In genomic region chr7:49443515-49443914, GRCh38 we compare ENCODE assay signal across 17 cellular contexts.
DNase-seq lines count a peak whose midpoint lies in the region; ATAC-seq, FAIRE-seq and TF ChIP-seq lines count a peak whose summit lies in the region.
"Had no signal": no experiment of that assay in that cellular context is flagged by ENCODE, and none has a peak within 500 bp of the region (broad histone marks: within the 10 kb centered on the region; RNA-seq: fewer than 3 reads in every experiment).

No MANE protein-coding gene starts in this region.

- H2AFZ ChIP-seq in GM23338: peak overlapping the region; percentile 9; the same call in 1 of the 2 replicates

- DNase-seq in Right ventricle myocardium inferior (ENCODE audit: missing footprints) (no peak), heart left ventricle (no peak), GM23338 (ENCODE audit: low spot score) (no peak), MV-4-11 (lab: John Stamatoyannopoulos, UW) (peak; percentile 6), SW480 (ENCODE audit: low spot score) (peak; percentile 17), GM12891 (ENCODE audit: insufficient read length, low spot score) (no peak), NCI-H1694 treated with DMSO at 0.1 percent for 48 hours (lab: John Stamatoyannopoulos, UW) (no peak)
- DNase-seq: 8988T; CD4-positive, alpha-beta memory T cell; DMS153; DMS79; GDM1; H9 had no signal

- no peak overlapping the region for H3K4me3 Mint-ChIP-seq in GM23338
- H3K4me3 Mint-ChIP-seq: CD14-positive monocyte; CD4-positive, alpha-beta memory T cell; H9 had no signal

- TF ChIP-seq POLR2A in heart left ventricle (IDR thresholded peaks at IDR 0.05): no peak
- TF ChIP-seq POLR2A in GM12891 (IDR thresholded peaks at IDR 0.05; ENCODE audit: low read depth, low read length): no peak

- WGBS in heart left ventricle, 4 donors: 29 to 63% (median 36%) methylated on average over 2 of the region's 2 CpGs

- no peak for FAIRE-seq in GM12891 (lab: Jason Lieb, UNC)
- FAIRE-seq: H1, HTR-8/SVneo had no signal

- H3K27ac Mint-ChIP-seq in GM23338: no peak overlapping the region
- H3K27ac Mint-ChIP-seq: CD14-positive monocyte; CD4-positive, alpha-beta memory T cell; H9 had no signal

- H3K36me3 ChIP-seq in heart left ventricle (no peaks in the 10 kb centered on the region), GM23338 (ENCODE audit: insufficient read depth) (no peaks in the 10 kb centered on the region)
- H3K36me3 ChIP-seq: BLaER1 had no signal

- no peaks in the 10 kb centered on the region for H3F3A ChIP-seq in GM23338 (replicated peaks; ENCODE audit: low read depth)

- no peaks in the 10 kb centered on the region for H3K4me1 Mint-ChIP-seq in GM23338
- H3K4me1 Mint-ChIP-seq: CD14-positive monocyte; CD4-positive, alpha-beta memory T cell; H9 had no signal

- no peaks in the 10 kb centered on the region for H3K79me2 ChIP-seq in GM23338 (replicated peaks; ENCODE audit: insufficient read depth)

- no peaks in the 10 kb centered on the region for H3K36me3 Mint-ChIP-seq in GM23338 (ENCODE audit: low read depth)
- H3K36me3 Mint-ChIP-seq: CD14-positive monocyte; CD4-positive, alpha-beta memory T cell had no signal

- H3K9me3 ChIP-seq in heart left ventricle: peaks cover 0 to 11% (median 0%) of the 10 kb centered on the region in 12 donors

- TF ChIP-seq CTCF in heart left ventricle (IDR thresholded peaks at IDR 0.05) (no peak), GM23338 (conservative IDR thresholded peaks at IDR 0.05; ENCODE audit: low read depth in 2 of 2) (no peak)

- H3K9me2 ChIP-seq in GM23338 (ENCODE audit: insufficient read depth): no peaks in the 10 kb centered on the region

- H3K27ac ChIP-seq in heart left ventricle: no peak overlapping the region
- H3K27ac ChIP-seq in GM23338 (ENCODE audit: low read depth): no peak overlapping the region
- H3K27ac ChIP-seq: BLaER1 had no signal

- H3K27me3 ChIP-seq in heart left ventricle: no peaks in the 10 kb centered on the region
- H3K27me3 ChIP-seq in GM23338 (ENCODE audit: insufficient read depth): no peaks in the 10 kb centered on the region
- H3K27me3 ChIP-seq: BLaER1 had no signal

- H3K27me3 Mint-ChIP-seq in GM23338 (ENCODE audit: insufficient read depth, low read depth, poor library complexity): no peaks in the 10 kb centered on the region
- H3K27me3 Mint-ChIP-seq: CD4-positive, alpha-beta memory T cell had no signal

- no peak overlapping the region for H3K4me3 ChIP-seq in heart left ventricle
- H3K4me3 ChIP-seq in GM23338: no peak overlapping the region
- H3K4me3 ChIP-seq: BLaER1 had no signal

- H3K4me1 ChIP-seq in heart left ventricle: peaks cover 0 to 2% (median 0%) of the 10 kb centered on the region in 12 donors
- no peaks in the 10 kb centered on the region for H3K4me1 ChIP-seq in GM23338 (ENCODE audit: insufficient read depth)
- H3K4me1 ChIP-seq: BLaER1 had no signal

- intact Hi-C loops in Right ventricle myocardium inferior (cut with DNase I): no loop called here
- intact Hi-C loops in heart left ventricle (cut with DNase I): no loop called here

- H4K20me1 ChIP-seq in GM23338 (replicated peaks; ENCODE audit: insufficient read depth): no peaks in the 10 kb centered on the region
- H4K20me1 ChIP-seq: BLaER1 had no signal

- H3K9me3 Mint-ChIP-seq in GM23338: peaks cover 8% of the 10 kb centered on the region; the same call in 1 of the 3 replicates

- H3K4me2 ChIP-seq in GM23338: no peak overlapping the region
- H3K4me2 ChIP-seq: BLaER1 had no signal

- ATAC-seq in Right ventricle myocardium inferior (peak; percentile 34), heart left ventricle (no peak), GM23338 (no peak)

TF ChIP-seq in GM23338, 12 proteins besides CTCF, POLR2A, EP300 and RAD21 (continues in another document):
- TF ChIP-seq JUNB (IDR thresholded peaks at IDR 0.05; ENCODE audit: unreplicated experiment) (no peak), REST (IDR thresholded peaks at IDR 0.05; ENCODE audit: unreplicated experiment) (no peak), POLR2AphosphoS5 (IDR thresholded peaks at IDR 0.05; ENCODE audit: low read depth) (no peak), EZH2phosphoT487 (IDR thresholded peaks at IDR 0.05; ENCODE audit: unreplicated experiment) (no peak), ZNF331 (CRISPR knock-in tag; IDR thresholded peaks at IDR 0.05; ENCODE audit: low read depth) (no peak), EZH2 (IDR thresholded peaks at IDR 0.05; ENCODE audit: low read depth, unreplicated experiment) (no peak)

TF ChIP-seq in GM12891, 5 proteins besides CTCF, POLR2A, EP300 and RAD21:
- TF ChIP-seq SPI1 (IDR thresholded peaks at IDR 0.05; ENCODE audit: low read depth, low read length): no peak
- no peak for TF ChIP-seq TAF1 (IDR thresholded peaks at IDR 0.05; ENCODE audit: low read depth, low read length)
- TF ChIP-seq POLR2AphosphoS5 (IDR thresholded peaks at IDR 0.05; ENCODE audit: low read depth, low read length): no peak
- TF ChIP-seq PAX5 (IDR thresholded peaks at IDR 0.05; ENCODE audit: insufficient read depth, low read length, severe bottlenecking): no peak
- no peak for TF ChIP-seq POU2F2 (IDR thresholded peaks at IDR 0.05; ENCODE audit: low read depth, low read length)
TF ChIP-seq in GM12891: peak in this region for 0.

Comparison
In these comparisons a context has a peak if more than half of its experiments do, and no peak if none do; other contexts are left out.
1. DNase-seq: peak in MV-4-11 (single experiment) and SW480 (single experiment); none in Right ventricle myocardium inferior (single experiment), heart left ventricle (0 of 5), GM23338 (single experiment), GM12891 (single experiment) and NCI-H1694 treated with DMSO at 0.1 percent for 48 hours (single experiment).